Comparison of ENCODE assay signal across 29 cellular contexts in genomic region chr7:83259064-83259463, GRCh38.
"Had no signal": no experiment of that assay in that cellular context is flagged by ENCODE, and none has a peak within 500 bp of the region (broad histone marks: within the 10 kb centered on the region; RNA-seq: fewer than 3 reads in every experiment).

No MANE protein-coding gene starts in this region.

- FAIRE-seq: colon had no signal

- H3K27ac ChIP-seq: adrenal gland, body of pancreas, esophagus muscularis mucosa, foreskin keratinocyte, gastrocnemius medialis, heart left ventricle had no signal

- H3K9me3 ChIP-seq: adrenal gland, body of pancreas, esophagus muscularis mucosa, gastrocnemius medialis, heart left ventricle had no signal

- DNase-seq: activated CD4-positive, alpha-beta memory T cell treated with anti-CD3 and anti-CD28 coated beads for 36 hours; activated CD4-positive, alpha-beta T cell treated with anti-CD3 and anti-CD28 coated beads for 48 hours; activated CD8-positive, alpha-beta memory T cell treated with anti-CD3 and anti-CD28 coated beads, Interleukin-2, amount 10 ng/mL, durations not matched to agents 7 days and 5 days; activated CD8-positive, alpha-beta memory T cell treated with anti-CD3 and anti-CD28 coated beads, Interleukin-2, amount 50 U/mL, for 4 hours; activated CD8-positive, alpha-beta T cell treated with anti-CD3 and anti-CD28 coated beads, Interleukin-2, amount 10 ng/mL, durations not matched to agents 7 days and 5 days; activated effector memory CD4-positive, alpha-beta T cell treated with anti-CD3 and anti-CD28 coated beads, Interleukin-2, amount 50 U/mL, for 16 hours; activated naive CD4-positive, alpha-beta T cell treated with anti-CD3 and anti-CD28 coated beads for 36 hours; activated naive CD8-positive, alpha-beta T cell treated with anti-CD3 and anti-CD28 coated beads for 36 hours; activated naive CD8-positive, alpha-beta T cell treated with anti-CD3 and anti-CD28 coated beads, Interleukin-2, amount 50 U/mL, for 24 hours; activated T-cell treated with anti-CD3 and anti-CD28 coated beads, Interleukin-2, amount 50 U/mL, for 1 hour; activated T-cell treated with anti-CD3 and anti-CD28 coated beads, Interleukin-2, amount 50 U/mL, for 48 hours; adrenal gland; amygdala; aorta; body of pancreas; caudate nucleus; cortex of kidney; dermis blood vessel endothelial cell; effector CD4-positive, alpha-beta T cell; effector memory CD8-positive, alpha-beta T cell; erythroblast; foreskin keratinocyte; gastrocnemius medialis; glutamatergic neuron; heart left ventricle; T-helper 2 cell had no signal

- H3K27me3 ChIP-seq: adrenal gland, body of pancreas, esophagus muscularis mucosa, gastrocnemius medialis, heart left ventricle had no signal

- H3K36me3 ChIP-seq: adrenal gland, esophagus muscularis mucosa, gastrocnemius medialis, heart left ventricle had no signal

- ATAC-seq: activated CD8-positive, alpha-beta memory T cell treated with anti-CD3 and anti-CD28 coated beads, Interleukin-2, amount 10 ng/mL, durations not matched to agents 7 days and 5 days; activated CD8-positive, alpha-beta T cell treated with anti-CD3 and anti-CD28 coated beads, Interleukin-2, amount 10 ng/mL, durations not matched to agents 7 days and 5 days; activated naive CD8-positive, alpha-beta T cell treated with anti-CD3 and anti-CD28 coated beads, Interleukin-2, amount 50 U/mL, for 24 hours; body of pancreas; effector memory CD8-positive, alpha-beta T cell; foreskin keratinocyte; gastrocnemius medialis; heart left ventricle; WTC11 had no signal

- H3K4me3 ChIP-seq: adrenal gland, body of pancreas, esophagus muscularis mucosa, gastrocnemius medialis, heart left ventricle had no signal

- H3K4me1 ChIP-seq: adrenal gland, body of pancreas, esophagus muscularis mucosa, foreskin keratinocyte, gastrocnemius medialis, heart left ventricle had no signal
